Comparison of ENCODE assay signal across 15 cellular contexts in the genomic region with DNA sequence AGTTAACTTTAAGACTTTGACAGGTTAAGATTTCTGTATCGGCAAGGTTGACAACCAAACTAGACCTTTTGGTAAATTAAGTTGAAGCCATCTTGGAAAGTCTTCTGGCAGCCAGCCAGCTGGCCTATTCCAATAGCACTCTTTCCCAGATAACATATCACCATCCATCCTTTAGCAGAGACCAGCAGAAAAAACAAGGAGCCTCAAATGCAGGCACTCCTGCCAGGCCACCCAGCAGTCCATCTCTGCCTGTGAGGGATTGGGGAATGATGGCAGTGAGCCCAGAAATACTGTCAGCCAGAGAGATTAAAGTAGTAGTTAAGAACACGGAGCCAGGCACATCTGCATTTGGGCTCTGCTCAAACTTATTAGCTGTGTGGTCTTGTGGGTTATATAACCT. TPM values are rescaled to one million over a fixed set of nuclear protein-coding genes. Genes with fewer than 3 reads are reported as not detected.
A peak's percentile ranks its signal among the peaks of the same experiment; 100 is the strongest.
DNase-seq lines count a peak whose midpoint lies in the region; ATAC-seq and TF ChIP-seq lines count a peak whose summit lies in the region.
"Had no signal": no experiment of that assay in that cellular context is flagged by ENCODE, and none has a peak within 500 bp of the region (broad histone marks: within the 10 kb centered on the region; RNA-seq: fewer than 3 reads in every experiment).

No MANE protein-coding gene starts in this region.

- no peaks in the 10 kb centered on the region for H3K27me3 Mint-ChIP-seq in WTC11 (ENCODE audit: low read depth)
- no peaks in the 10 kb centered on the region for H3K27me3 Mint-ChIP-seq in natural killer cell (ENCODE audit: low read depth in 2 of 2)
- H3K27me3 Mint-ChIP-seq: activated B cell treated with CpG ODN at 0.5 μM for 24 hours; CD4-positive, CD25-positive, alpha-beta regulatory T cell; stimulated activated naive CD8-positive, alpha-beta T cell treated with anti-CD3 and anti-CD28 coated beads, Interleukin-15, Interleukin-2, amounts not matched to agents 100 ng/mL and 50 ng/mL, for 24 hours had no signal

- H3K4me3 Mint-ChIP-seq in WTC11 (no peak overlapping the region), natural killer cell (no peak overlapping the region)
- H3K4me3 Mint-ChIP-seq: activated B cell treated with CpG ODN at 0.5 μM for 24 hours; CD4-positive, CD25-positive, alpha-beta regulatory T cell; stimulated activated naive CD8-positive, alpha-beta T cell treated with anti-CD3 and anti-CD28 coated beads, Interleukin-15, Interleukin-2, amounts not matched to agents 100 ng/mL and 50 ng/mL, for 24 hours had no signal

- ATAC-seq in WTC11 (no peak), GM21381 (IDR thresholded peaks at IDR 0.05; ENCODE audit: unreplicated experiment) (no peak), natural killer cell (no peak)

- POLR2A ChIA-PET in WTC11 (lab: Charles Lee), result no interaction called here

- H3K9me3 Mint-ChIP-seq in WTC11 (no peaks in the 10 kb centered on the region), natural killer cell (no peaks in the 10 kb centered on the region)
- H3K9me3 Mint-ChIP-seq: activated B cell treated with CpG ODN at 0.5 μM for 24 hours; stimulated activated naive CD8-positive, alpha-beta T cell treated with anti-CD3 and anti-CD28 coated beads, Interleukin-15, Interleukin-2, amounts not matched to agents 100 ng/mL and 50 ng/mL, for 24 hours had no signal

- DNase-seq in DMS 273 (lab: John Stamatoyannopoulos, UW; ENCODE audit: unreplicated experiment) (peak; percentile 70), NCI-H1105 (lab: John Stamatoyannopoulos, UW) (peak; percentile 2), coronary artery (ENCODE audit: low spot score) (no peak), myocyte (ENCODE audit: low read depth) (peak; percentile 28), WTC11 (ENCODE audit: low spot score) (no peak), natural killer cell (no peak), GM19240 (ENCODE audit: insufficient read length, low spot score) (no peak)
- DNase-seq: activated B cell treated with CpG ODN at 0.5 μM for 24 hours; activated T-cell treated with anti-CD3 and anti-CD28 coated beads for 4 hours; CD4-positive, CD25-positive, alpha-beta regulatory T cell; MM.1S; NCI-H526; SHP77 had no signal

- no peak overlapping the region for H3K4me3 ChIP-seq in coronary artery

- TF ChIP-seq CTCF in coronary artery (IDR thresholded peaks at IDR 0.05) (no peak), WTC11 (IDR thresholded peaks at IDR 0.05) (no peak), natural killer cell (IDR thresholded peaks at IDR 0.05) (no peak)

- intact Hi-C loops in natural killer cell (cut with micrococcal nuclease), result no loop called here

- H3K36me3 Mint-ChIP-seq in WTC11, result no peaks in the 10 kb centered on the region
- no peaks in the 10 kb centered on the region for H3K36me3 Mint-ChIP-seq in natural killer cell

- H3K4me1 Mint-ChIP-seq in WTC11 (peaks cover 6% of the 10 kb centered on the region; the same call in 1 of the 2 replicates), natural killer cell (peaks cover 29 to 52% of the 10 kb centered on the region in 2 donors)

- CTCF ChIA-PET in WTC11 (lab: Charles Lee), result no interaction called here

- peak overlapping the region; percentile 23 to 81 for H3K27ac ChIP-seq in coronary artery

- H3K27ac Mint-ChIP-seq in WTC11 (no peak overlapping the region), natural killer cell (no peak overlapping the region)
- H3K27ac Mint-ChIP-seq: activated B cell treated with CpG ODN at 0.5 μM for 24 hours; CD4-positive, CD25-positive, alpha-beta regulatory T cell; stimulated activated naive CD8-positive, alpha-beta T cell treated with anti-CD3 and anti-CD28 coated beads, Interleukin-15, Interleukin-2, amounts not matched to agents 100 ng/mL and 50 ng/mL, for 24 hours had no signal

TF ChIP-seq in WTC11, 78 proteins besides CTCF, POLR2A, EP300 and RAD21:
- no peak for TF ChIP-seq NFYB (CRISPR knock-in tag; conservative IDR thresholded peaks at IDR 0.05; ENCODE audit: low read depth)
- TF ChIP-seq ZNF263 (CRISPR knock-in tag; IDR thresholded peaks at IDR 0.05; ENCODE audit: low read depth), result no peak
- TF ChIP-seq, protein P1, sequence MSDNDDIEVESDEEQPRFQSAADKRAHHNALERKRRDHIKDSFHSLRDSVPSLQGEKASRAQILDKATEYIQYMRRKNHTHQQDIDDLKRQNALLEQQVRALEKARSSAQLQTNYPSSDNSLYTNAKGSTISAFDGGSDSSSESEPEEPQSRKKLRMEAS (CRISPR knock-in tag; IDR thresholded peaks at IDR 0.05), result no peak
- no peak for TF ChIP-seq FOXP1 (CRISPR knock-in tag; IDR thresholded peaks at IDR 0.05; ENCODE audit: borderline replicate concordance)
- TF ChIP-seq SOX15 (CRISPR knock-in tag; IDR thresholded peaks at IDR 0.05), result no peak
- TF ChIP-seq, protein P2, sequence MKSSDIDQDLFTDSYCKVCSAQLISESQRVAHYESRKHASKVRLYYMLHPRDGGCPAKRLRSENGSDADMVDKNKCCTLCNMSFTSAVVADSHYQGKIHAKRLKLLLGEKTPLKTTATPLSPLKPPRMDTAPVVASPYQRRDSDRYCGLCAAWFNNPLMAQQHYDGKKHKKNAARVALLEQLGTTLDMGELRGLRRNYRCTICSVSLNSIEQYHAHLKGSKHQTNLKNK (CRISPR knock-in tag; IDR thresholded peaks at IDR 0.05), result no peak
- TF ChIP-seq, protein P3, sequence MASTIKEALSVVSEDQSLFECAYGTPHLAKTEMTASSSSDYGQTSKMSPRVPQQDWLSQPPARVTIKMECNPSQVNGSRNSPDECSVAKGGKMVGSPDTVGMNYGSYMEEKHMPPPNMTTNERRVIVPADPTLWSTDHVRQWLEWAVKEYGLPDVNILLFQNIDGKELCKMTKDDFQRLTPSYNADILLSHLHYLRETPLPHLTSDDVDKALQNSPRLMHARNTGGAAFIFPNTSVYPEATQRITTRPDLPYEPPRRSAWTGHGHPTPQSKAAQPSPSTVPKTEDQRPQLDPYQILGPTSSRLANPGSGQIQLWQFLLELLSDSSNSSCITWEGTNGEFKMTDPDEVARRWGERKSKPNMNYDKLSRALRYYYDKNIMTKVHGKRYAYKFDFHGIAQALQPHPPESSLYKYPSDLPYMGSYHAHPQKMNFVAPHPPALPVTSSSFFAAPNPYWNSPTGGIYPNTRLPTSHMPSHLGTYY (CRISPR knock-in tag; IDR thresholded peaks at IDR 0.05), result no peak
- TF ChIP-seq CBFB (CRISPR knock-in tag; IDR thresholded peaks at IDR 0.05; ENCODE audit: low read depth), result no peak
- TF ChIP-seq ATF1 (CRISPR knock-in tag; IDR thresholded peaks at IDR 0.05), result no peak
- TF ChIP-seq GTF2I (CRISPR knock-in tag; conservative IDR thresholded peaks at IDR 0.05), result no peak
- TF ChIP-seq NFATC4 (CRISPR knock-in tag; IDR thresholded peaks at IDR 0.05), result no peak
- TF ChIP-seq, protein P4, sequence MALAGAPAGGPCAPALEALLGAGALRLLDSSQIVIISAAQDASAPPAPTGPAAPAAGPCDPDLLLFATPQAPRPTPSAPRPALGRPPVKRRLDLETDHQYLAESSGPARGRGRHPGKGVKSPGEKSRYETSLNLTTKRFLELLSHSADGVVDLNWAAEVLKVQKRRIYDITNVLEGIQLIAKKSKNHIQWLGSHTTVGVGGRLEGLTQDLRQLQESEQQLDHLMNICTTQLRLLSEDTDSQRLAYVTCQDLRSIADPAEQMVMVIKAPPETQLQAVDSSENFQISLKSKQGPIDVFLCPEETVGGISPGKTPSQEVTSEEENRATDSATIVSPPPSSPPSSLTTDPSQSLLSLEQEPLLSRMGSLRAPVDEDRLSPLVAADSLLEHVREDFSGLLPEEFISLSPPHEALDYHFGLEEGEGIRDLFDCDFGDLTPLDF (CRISPR knock-in tag; IDR thresholded peaks at IDR 0.05), result no peak

RNA-seq across cellular contexts. Expression of a gene that starts 19.4 kb away (rescaled TPM):
- total RNA-seq in myocyte (19.0 and 19.9 TPM in 2 replicates), WTC11 (2021) (11.5 to 12.0 TPM (median 11.5 TPM) in 3 replicates), natural killer cell (10 to 100 TPM; 32.9 to 37.6 (median 36.7) TPM)
- polyA plus RNA-seq in myocyte (2012), result 8.7 TPM

Comparison
In these comparisons a context has a peak if more than half of its experiments do, and no peak if none do; other contexts are left out.
1. DNase-seq: peak in DMS 273 (single experiment), NCI-H1105 (single experiment) and myocyte (single experiment); none in coronary artery (single experiment), WTC11 (single experiment), natural killer cell (single experiment) and GM19240 (single experiment).